ENCODE assay signal across 8 cellular contexts in genomic region chr4:4860803-4861591, GRCh38. TPM values are rescaled to one million over a fixed set of nuclear protein-coding genes. Genes with fewer than 3 reads are reported as not detected.
A peak's percentile ranks its signal among the peaks of the same experiment; 100 is the strongest.
DNase-seq lines count a peak whose midpoint lies in the region; ATAC-seq, FAIRE-seq and TF ChIP-seq lines count a peak whose summit lies in the region.

No MANE protein-coding gene starts in this region.

- H3K4me1 Mint-ChIP-seq in activated CD4-positive, alpha-beta T cell treated with anti-CD3 and anti-CD28 coated beads for 36 hours: peaks cover 37% of the 10 kb centered on the region

- peaks cover 0 to 8% of the 10 kb centered on the region in 2 donors for H3K36me3 ChIP-seq in adrenal gland (replicated peaks in 1 of 2)
- no peaks in the 10 kb centered on the region for H3K36me3 ChIP-seq in kidney (ENCODE audit: control insufficient read depth in 1 of 2, insufficient read depth in 2 of 2, low read length in 2 of 2)
- H3K36me3 ChIP-seq in thoracic aorta: peaks cover 7% of the 10 kb centered on the region

- H3K4me3 ChIP-seq in adrenal gland (peak overlapping the region in 3 of 4 donors; percentile 60 to 95 (median 62)), kidney (ENCODE audit: low read length in 2 of 2) (peak overlapping the region; percentile 65 to 78), thoracic aorta (peak overlapping the region; percentile 70)

- H3K27me3 Mint-ChIP-seq in activated CD4-positive, alpha-beta T cell treated with anti-CD3 and anti-CD28 coated beads for 36 hours: peaks cover 71% of the 10 kb centered on the region

- peaks cover 14 to 23% of the 10 kb centered on the region in 2 donors for H3K4me1 ChIP-seq in adrenal gland (replicated peaks in 1 of 2)
- peaks cover 4 to 12% of the 10 kb centered on the region in 2 donors for H3K4me1 ChIP-seq in kidney (ENCODE audit: control insufficient read depth in 1 of 2, insufficient read depth in 1 of 2, low read depth in 1 of 2, low read length in 2 of 2)
- peaks cover 8 to 14% of the 10 kb centered on the region in 2 donors for H3K4me1 ChIP-seq in thoracic aorta (ENCODE audit: control insufficient read depth in 1 of 2, low read depth in 2 of 2)

- H3K9me3 ChIP-seq in adrenal gland (replicated peaks in 1 of 3) (no peaks in the 10 kb centered on the region), kidney (ENCODE audit: control insufficient read depth in 1 of 2, low read length in 2 of 2) (no peaks in the 10 kb centered on the region), thoracic aorta (no peaks in the 10 kb centered on the region)

- peaks cover 55% of the 10 kb centered on the region for H3K27me3 ChIP-seq in adrenal gland
- H3K27me3 ChIP-seq in thoracic aorta (replicated peaks; ENCODE audit: insufficient read depth): peaks cover 22% of the 10 kb centered on the region

- 7 to 11% (median 8%) methylated on average over 38 to 39 of the region's 39 CpGs for WGBS in adrenal gland, 4 donors

- H3K27ac Mint-ChIP-seq in activated CD4-positive, alpha-beta T cell treated with anti-CD3 and anti-CD28 coated beads for 36 hours: no peak overlapping the region

- DNase-seq in activated CD4-positive, alpha-beta T cell treated with anti-CD3 and anti-CD28 coated beads for 36 hours: no peak
- DNase-seq in activated CD4-positive, alpha-beta T cell treated with anti-CD3 and anti-CD28 coated beads for 4 hours: no peak
- DNase-seq in adrenal gland (peak in 6 of 7 donors; percentile 31 to 55 (median 38)), kidney (peak; percentile 70), thoracic aorta (ENCODE audit: low spot score) (no peak), NOMO-1 treated with dmso at 0.1 percent for 144 hours (lab: John Stamatoyannopoulos, UW; ENCODE audit: unreplicated experiment) (no peak)
- DNase-seq in stimulated activated CD4-positive, alpha-beta T cell treated with anti-CD3 and anti-CD28 coated beads, Interleukin-4, amount 100 ng/mL, for 1 hour: no peak

- peaks cover 1% of the 10 kb centered on the region for H3K9me3 Mint-ChIP-seq in activated CD4-positive, alpha-beta T cell treated with anti-CD3 and anti-CD28 coated beads for 36 hours (ENCODE audit: low read depth)

- intact Hi-C loops in activated CD4-positive, alpha-beta T cell treated with anti-CD3 and anti-CD28 coated beads for 36 hours (cut with DNase I, micrococcal nuclease): loop anchor here in 1 of 2 experiments (5.0 to 10.0 kb wide), 2 partner anchors 476 to 1031 kb away; partner anchors contain the start of genes CRMP1 and NSG1
- intact Hi-C loops in adrenal gland (cut with DNase I): no loop called here
- intact Hi-C loops in kidney (cut with DNase I): no loop called here

- POLR2A ChIA-PET in activated CD4-positive, alpha-beta T cell treated with anti-CD3 and anti-CD28 coated beads for 36 hours (lab: Charles Lee): interaction anchor here (0.6 kb wide), 1 partner anchor 358 kb away, joined by 3 read pairs; no protein-coding TSS in a partner anchor

- FAIRE-seq in kidney (lab: Jason Lieb, UNC): no peak

- peak overlapping the region; percentile 38 for H3K4me3 Mint-ChIP-seq in activated CD4-positive, alpha-beta T cell treated with anti-CD3 and anti-CD28 coated beads for 36 hours

- CTCF ChIA-PET in activated CD4-positive, alpha-beta T cell treated with anti-CD3 and anti-CD28 coated beads for 36 hours (lab: Charles Lee): interaction anchor here (0.7 to 1.7 kb wide), 2 partner anchors 24 to 373 kb away, joined by 3 read pairs; no protein-coding TSS in a partner anchor

- H3K27ac ChIP-seq in adrenal gland (peak overlapping the region in 1 of 5 donors; percentile 2), kidney (ENCODE audit: low read depth in 2 of 2, low read length in 2 of 2) (no peak overlapping the region), thoracic aorta (no peak overlapping the region)

- TF ChIP-seq CTCF in adrenal gland (IDR thresholded peaks at IDR 0.05) (no peak), kidney (IDR thresholded peaks at IDR 0.05; ENCODE audit: borderline replicate concordance, extremely low read depth, insufficient read depth) (no peak), thoracic aorta (IDR thresholded peaks at IDR 0.05) (no peak)

- no peaks in the 10 kb centered on the region for H3K36me3 Mint-ChIP-seq in activated CD4-positive, alpha-beta T cell treated with anti-CD3 and anti-CD28 coated beads for 36 hours (ENCODE audit: low read depth)

- TF ChIP-seq POLR2A in adrenal gland (IDR thresholded peaks at IDR 0.05): no peak

- ATAC-seq in activated CD4-positive, alpha-beta T cell treated with anti-CD3 and anti-CD28 coated beads for 36 hours: no peak
- ATAC-seq in thoracic aorta (ENCODE audit: insufficient number of reproducible peaks, low FRiP score, low read depth): no peak
- no peak for ATAC-seq in GM21515 (IDR thresholded peaks at IDR 0.05; ENCODE audit: unreplicated experiment)

- no peak overlapping the region for H3K9ac ChIP-seq in kidney (ENCODE audit: low read length in 2 of 2)

RNA-seq across cellular contexts. Expression of gene MSX1, which starts 1.5 kb away (rescaled TPM):
- total RNA-seq in activated CD4-positive, alpha-beta T cell treated with anti-CD3 and anti-CD28 coated beads for 36 hours: under 1 TPM in 1 of 2 experiments, not detected in 1; 0.09 TPM
- total RNA-seq in adrenal gland (10 to 100 TPM in 2 of 8 donors, 1 to 10 TPM in 6; 5.2 to 30.3 (median 8.1) TPM), kidney (2.3 TPM), thoracic aorta (10 to 100 TPM; 11.0 to 24.6 TPM)
- polyA plus RNA-seq in adrenal gland (1 to 10 TPM; 1.8 to 7.9 (median 4.6) TPM), kidney (ENCODE audit: insufficient read depth, low read depth, low replicate concordance) (3.0 TPM)

Comparison
In these comparisons a context has a peak if more than half of its experiments do, and no peak if none do; other contexts are left out.
1. DNase-seq: peak in adrenal gland (6 of 7) and kidney (single experiment); none in activated CD4-positive, alpha-beta T cell treated with anti-CD3 and anti-CD28 coated beads for 36 hours (single experiment), activated CD4-positive, alpha-beta T cell treated with anti-CD3 and anti-CD28 coated beads for 4 hours (0 of 2), thoracic aorta (single experiment), stimulated activated CD4-positive, alpha-beta T cell treated with anti-CD3 and anti-CD28 coated beads, Interleukin-4, amount 100 ng/mL, for 1 hour (single experiment) and NOMO-1 treated with dmso at 0.1 percent for 144 hours (single experiment).
2. Peak in every context shown above with its lines, with median percentiles within 50 percentile points of each other: H3K4me3 ChIP-seq.